25 cellular contexts compared by ENCODE assay signal in the genomic region with DNA sequence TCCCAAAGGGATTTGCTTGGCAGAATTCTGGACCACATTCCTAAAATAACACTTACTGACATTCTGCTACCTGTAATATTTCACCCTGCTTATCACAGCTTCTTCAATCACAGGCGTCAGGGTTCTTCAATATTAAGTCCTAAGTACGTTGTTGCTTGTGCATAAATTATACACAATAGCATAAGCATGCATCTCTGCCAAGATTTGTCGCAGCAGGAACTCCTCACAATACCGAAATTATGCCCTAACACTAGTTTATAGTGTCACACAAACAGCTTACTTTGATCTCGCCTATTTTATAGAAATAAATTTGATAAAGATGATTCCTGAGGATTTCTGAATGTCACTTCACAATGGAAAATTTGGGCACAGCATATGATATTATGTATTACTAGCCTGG. TPM values are rescaled to one million over a fixed set of nuclear protein-coding genes. Genes with fewer than 3 reads are reported as not detected.
DNase-seq lines count a peak whose midpoint lies in the region; ATAC-seq and TF ChIP-seq lines count a peak whose summit lies in the region.
"Had no signal": no experiment of that assay in that cellular context is flagged by ENCODE, and none has a peak within 500 bp of the region (broad histone marks: within the 10 kb centered on the region; RNA-seq: fewer than 3 reads in every experiment).

No MANE protein-coding gene starts in this region.

- CTCF ChIA-PET in HEK293 (lab: Yijun Ruan, JAX) = interaction anchor here (0.5 to 2.6 kb wide), 6 partner anchors 10 to 116 kb away, joined by 3 to 11 read pairs (median 3); no protein-coding TSS in a partner anchor

- POLR2A ChIA-PET in HEK293 (lab: Yijun Ruan, JAX) = interaction anchor here (0.5 kb wide), 1 partner anchor 472 kb away, joined by 3 read pairs; a partner anchor contains a TSS

- no peaks in the 10 kb centered on the region for H3K9me3 ChIP-seq in HEK293 (ENCODE audit: control insufficient read depth, insufficient read depth, low read depth, low read length)
- H3K9me3 ChIP-seq in skeletal muscle tissue (ENCODE audit: control insufficient read depth in 3 of 3, low read length in 3 of 3) = no peaks in the 10 kb centered on the region
- H3K9me3 ChIP-seq: SJSA1, spleen had no signal

- DNase-seq in cerebellar cortex (ENCODE audit: low spot score) (peak; percentile 22), NCI-H748 (lab: John Stamatoyannopoulos, UW; ENCODE audit: unreplicated experiment) (no peak)
- DNase-seq: activated CD4-positive, alpha-beta T cell treated with anti-CD3 and anti-CD28 coated beads, Interleukin-2, amount 10 ng/mL, durations not matched to agents 7 days and 5 days; activated CD8-positive, alpha-beta memory T cell treated with anti-CD3 and anti-CD28 coated beads, Interleukin-2, amount 10 ng/mL, durations not matched to agents 7 days and 5 days; anterior cingulate cortex; DND-41; foreskin melanocyte; GM23248; NCI-H1436 treated with DMSO at 0.1 percent for 48 hours; NCI-H510A; NK-92 treated with Interleukin-12 subunit alpha and Interleukin-12 subunit beta, amount 100 ng/mL, for 24 hours; retina; spleen; stimulated activated CD4-positive, alpha-beta T cell treated with anti-CD3 and anti-CD28 coated beads, Interleukin-2, amount 100 ng/mL, for 48 hours had no signal

- H3K27ac ChIP-seq in HEK293 (ENCODE audit: extremely low read depth, low read depth, low read length) (no peak overlapping the region), layer of hippocampus (ENCODE audit: low read depth, low read length) (peak overlapping the region; percentile 24), skeletal muscle tissue (ENCODE audit: low read depth, low read length) (peak overlapping the region; percentile 55)
- H3K27ac ChIP-seq: GM23248, KMS-11, SJSA1 had no signal

- H3K4me3 ChIP-seq in HEK293 (ENCODE audit: low read depth, low read length) (no peak overlapping the region), skeletal muscle tissue (ENCODE audit: low read length in 3 of 3) (no peak overlapping the region)
- H3K4me3 ChIP-seq: GM23248, lung, SJSA1, spleen had no signal

- H3K4me1 ChIP-seq in HEK293 (ENCODE audit: control insufficient read depth, insufficient read depth, low read length) (peaks cover 36% of the 10 kb centered on the region), skeletal muscle tissue (ENCODE audit: control insufficient read depth in 3 of 3, insufficient read depth in 3 of 3, low read length in 3 of 3) (peaks cover 44 to 53% (median 48%) of the 10 kb centered on the region in 3 donors)

- peak overlapping the region in 1 of 3 donors; percentile 47 for H3K9ac ChIP-seq in skeletal muscle tissue (ENCODE audit: low read depth in 1 of 3, low read length in 3 of 3)
- H3K9ac ChIP-seq: KMS-11 had no signal

- TF ChIP-seq CTCF in HEK293 (tag by site-specific recombination; IDR thresholded peaks at IDR 0.05) = no peak

- no peaks in the 10 kb centered on the region for H3K36me3 ChIP-seq in HEK293 (ENCODE audit: control insufficient read depth in 2 of 2, insufficient read depth in 1 of 2, low read length in 2 of 2)
- no peaks in the 10 kb centered on the region for H3K36me3 ChIP-seq in skeletal muscle tissue (ENCODE audit: control insufficient read depth in 3 of 3, insufficient read depth in 3 of 3, low read length in 3 of 3)
- H3K36me3 ChIP-seq: SJSA1 had no signal

- ATAC-seq in HG02759 (IDR thresholded peaks at IDR 0.05; ENCODE audit: unreplicated experiment) = no peak
- ATAC-seq in HG03039 (IDR thresholded peaks at IDR 0.05; ENCODE audit: unreplicated experiment) = no peak
- ATAC-seq in HG03097 (IDR thresholded peaks at IDR 0.05; ENCODE audit: low FRiP score, unreplicated experiment) = no peak
- ATAC-seq: activated CD8-positive, alpha-beta memory T cell treated with anti-CD3 and anti-CD28 coated beads, Interleukin-2, amount 10 ng/mL, durations not matched to agents 7 days and 5 days; Panc1; stimulated activated memory B cell treated with anti-CD40 and anti-IgM and Interleukin-4, amounts not matched to agents 10 μg/mL and 1 μg/mL and 100 μg/mL, for 72 hours had no signal

- H3K27me3 ChIP-seq in layer of hippocampus (ENCODE audit: control insufficient read depth, insufficient read depth, low read length) = no peaks in the 10 kb centered on the region
- H3K27me3 ChIP-seq in skeletal muscle tissue (ENCODE audit: control insufficient read depth in 3 of 3, insufficient read depth in 3 of 3, low read length in 3 of 3) = no peaks in the 10 kb centered on the region
- H3K27me3 ChIP-seq: SJSA1, spleen had no signal

TF ChIP-seq in HEK293, 187 proteins besides CTCF, POLR2A, EP300 and RAD21:
- TF ChIP-seq ZNF221 (tag by site-specific recombination; IDR thresholded peaks at IDR 0.05; ENCODE audit: borderline replicate concordance) (no peak), IKZF3 (tag by site-specific recombination; IDR thresholded peaks at IDR 0.05) (peak; percentile 46; the same call in 1 of the 2 replicates), SP7 (tag by site-specific recombination; IDR thresholded peaks at IDR 0.05) (peak; percentile 30; the same call in 1 of the 2 replicates), ZNF658 (tag by site-specific recombination; IDR thresholded peaks at IDR 0.05) (no peak), OSR2 (tag by site-specific recombination; IDR thresholded peaks at IDR 0.05) (peak; percentile 78), ZNF776 (tag by site-specific recombination; IDR thresholded peaks at IDR 0.05; ENCODE audit: borderline replicate concordance) (no peak)
- TF ChIP-seq, protein P1, sequence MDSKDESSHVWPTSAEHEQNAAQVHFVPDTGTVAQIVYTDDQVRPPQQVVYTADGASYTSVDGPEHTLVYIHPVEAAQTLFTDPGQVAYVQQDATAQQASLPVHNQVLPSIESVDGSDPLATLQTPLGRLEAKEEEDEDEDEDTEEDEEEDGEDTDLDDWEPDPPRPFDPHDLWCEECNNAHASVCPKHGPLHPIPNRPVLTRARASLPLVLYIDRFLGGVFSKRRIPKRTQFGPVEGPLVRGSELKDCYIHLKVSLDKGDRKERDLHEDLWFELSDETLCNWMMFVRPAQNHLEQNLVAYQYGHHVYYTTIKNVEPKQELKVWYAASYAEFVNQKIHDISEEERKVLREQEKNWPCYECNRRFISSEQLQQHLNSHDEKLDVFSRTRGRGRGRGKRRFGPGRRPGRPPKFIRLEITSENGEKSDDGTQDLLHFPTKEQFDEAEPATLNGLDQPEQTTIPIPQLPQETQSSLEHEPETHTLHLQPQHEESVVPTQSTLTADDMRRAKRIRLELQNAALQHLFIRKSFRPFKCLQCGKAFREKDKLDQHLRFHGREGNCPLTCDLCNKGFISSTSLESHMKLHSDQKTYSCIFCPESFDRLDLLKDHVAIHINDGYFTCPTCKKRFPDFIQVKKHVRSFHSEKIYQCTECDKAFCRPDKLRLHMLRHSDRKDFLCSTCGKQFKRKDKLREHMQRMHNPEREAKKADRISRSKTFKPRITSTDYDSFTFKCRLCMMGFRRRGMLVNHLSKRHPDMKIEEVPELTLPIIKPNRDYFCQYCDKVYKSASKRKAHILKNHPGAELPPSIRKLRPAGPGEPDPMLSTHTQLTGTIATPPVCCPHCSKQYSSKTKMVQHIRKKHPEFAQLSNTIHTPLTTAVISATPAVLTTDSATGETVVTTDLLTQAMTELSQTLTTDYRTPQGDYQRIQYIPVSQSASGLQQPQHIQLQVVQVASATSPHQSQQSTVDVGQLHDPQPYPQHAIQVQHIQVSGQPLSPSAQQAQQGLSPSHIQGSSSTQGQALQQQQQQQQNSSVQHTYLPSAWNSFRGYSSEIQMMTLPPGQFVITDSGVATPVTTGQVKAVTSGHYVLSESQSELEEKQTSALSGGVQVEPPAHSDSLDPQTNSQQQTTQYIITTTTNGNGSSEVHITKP (tag by site-specific recombination; IDR thresholded peaks at IDR 0.05) = peak; percentile 37; the same call in 1 of the 2 replicates
- TF ChIP-seq, protein P2, sequence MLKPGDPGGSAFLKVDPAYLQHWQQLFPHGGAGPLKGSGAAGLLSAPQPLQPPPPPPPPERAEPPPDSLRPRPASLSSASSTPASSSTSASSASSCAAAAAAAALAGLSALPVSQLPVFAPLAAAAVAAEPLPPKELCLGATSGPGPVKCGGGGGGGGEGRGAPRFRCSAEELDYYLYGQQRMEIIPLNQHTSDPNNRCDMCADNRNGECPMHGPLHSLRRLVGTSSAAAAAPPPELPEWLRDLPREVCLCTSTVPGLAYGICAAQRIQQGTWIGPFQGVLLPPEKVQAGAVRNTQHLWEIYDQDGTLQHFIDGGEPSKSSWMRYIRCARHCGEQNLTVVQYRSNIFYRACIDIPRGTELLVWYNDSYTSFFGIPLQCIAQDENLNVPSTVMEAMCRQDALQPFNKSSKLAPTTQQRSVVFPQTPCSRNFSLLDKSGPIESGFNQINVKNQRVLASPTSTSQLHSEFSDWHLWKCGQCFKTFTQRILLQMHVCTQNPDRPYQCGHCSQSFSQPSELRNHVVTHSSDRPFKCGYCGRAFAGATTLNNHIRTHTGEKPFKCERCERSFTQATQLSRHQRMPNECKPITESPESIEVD (tag by site-specific recombination; IDR thresholded peaks at IDR 0.05) = peak; percentile 72
- TF ChIP-seq, protein P3, sequence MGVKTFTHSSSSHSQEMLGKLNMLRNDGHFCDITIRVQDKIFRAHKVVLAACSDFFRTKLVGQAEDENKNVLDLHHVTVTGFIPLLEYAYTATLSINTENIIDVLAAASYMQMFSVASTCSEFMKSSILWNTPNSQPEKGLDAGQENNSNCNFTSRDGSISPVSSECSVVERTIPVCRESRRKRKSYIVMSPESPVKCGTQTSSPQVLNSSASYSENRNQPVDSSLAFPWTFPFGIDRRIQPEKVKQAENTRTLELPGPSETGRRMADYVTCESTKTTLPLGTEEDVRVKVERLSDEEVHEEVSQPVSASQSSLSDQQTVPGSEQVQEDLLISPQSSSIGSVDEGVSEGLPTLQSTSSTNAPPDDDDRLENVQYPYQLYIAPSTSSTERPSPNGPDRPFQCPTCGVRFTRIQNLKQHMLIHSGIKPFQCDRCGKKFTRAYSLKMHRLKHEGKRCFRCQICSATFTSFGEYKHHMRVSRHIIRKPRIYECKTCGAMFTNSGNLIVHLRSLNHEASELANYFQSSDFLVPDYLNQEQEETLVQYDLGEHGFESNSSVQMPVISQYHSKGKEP (tag by site-specific recombination; IDR thresholded peaks at IDR 0.05) = 0 out of 2 replicates have a peak, but pooled peaks have one; percentile 53
- TF ChIP-seq, protein P4, sequence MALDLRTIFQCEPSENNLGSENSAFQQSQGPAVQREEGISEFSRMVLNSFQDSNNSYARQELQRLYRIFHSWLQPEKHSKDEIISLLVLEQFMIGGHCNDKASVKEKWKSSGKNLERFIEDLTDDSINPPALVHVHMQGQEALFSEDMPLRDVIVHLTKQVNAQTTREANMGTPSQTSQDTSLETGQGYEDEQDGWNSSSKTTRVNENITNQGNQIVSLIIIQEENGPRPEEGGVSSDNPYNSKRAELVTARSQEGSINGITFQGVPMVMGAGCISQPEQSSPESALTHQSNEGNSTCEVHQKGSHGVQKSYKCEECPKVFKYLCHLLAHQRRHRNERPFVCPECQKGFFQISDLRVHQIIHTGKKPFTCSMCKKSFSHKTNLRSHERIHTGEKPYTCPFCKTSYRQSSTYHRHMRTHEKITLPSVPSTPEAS (tag by site-specific recombination; IDR thresholded peaks at IDR 0.05) = no peak

RNA-seq across cellular contexts. Expression of a gene that starts 48.8 kb away (rescaled TPM):
- total RNA-seq in skeletal muscle tissue = 49.1 TPM

RNA-seq across cellular contexts. Expression of a gene that starts 53.9 kb away (rescaled TPM):
- 26.6 TPM for total RNA-seq in skeletal muscle tissue
